ENCODE assay signal across 8 cellular contexts in genomic region chr15:42207674-42208579, GRCh38. TPM values are rescaled to one million over a fixed set of nuclear protein-coding genes. Genes with fewer than 3 reads are reported as not detected.
DNase-seq lines count a peak whose midpoint lies in the region; ATAC-seq and TF ChIP-seq lines count a peak whose summit lies in the region.

TSS of gene VPS39 (minus strand) at chr15:42208304. CDS start at chr15:42208153, 151 bp downstream.

- intact Hi-C loops in activated CD4-positive, alpha-beta T cell treated with anti-CD3 and anti-CD28 coated beads for 36 hours (cut with DNase I, micrococcal nuclease) = loop anchor here (1.0 to 5.0 kb wide), 9 partner anchors 15 to 714 kb away; partner anchors contain the start of genes GANC (in 2 of the 2), TMEM87A (in 2 of the 2), EHD4 (in 1 of the 2) and MAPKBP1 (in 1 of the 2)

- peak within 1 kb of the TSS; percentile 97 for H3K27ac Mint-ChIP-seq in activated CD4-positive, alpha-beta T cell treated with anti-CD3 and anti-CD28 coated beads for 36 hours

- no peaks in the 10 kb centered on the region for H3K27me3 ChIP-seq in kidney epithelial cell (ENCODE audit: control insufficient read depth, insufficient read depth, low read length)

- POLR2A ChIA-PET in activated CD4-positive, alpha-beta T cell treated with anti-CD3 and anti-CD28 coated beads for 36 hours (lab: Charles Lee) = interaction anchor here (0.7 to 1.4 kb wide), 5 partner anchors 21 to 235 kb away, joined by 3 to 4 read pairs (median 3); partner anchors contain the start of genes EHD4 and TMEM87A

- no peaks in the 10 kb centered on the region for H3K27me3 Mint-ChIP-seq in activated CD4-positive, alpha-beta T cell treated with anti-CD3 and anti-CD28 coated beads for 36 hours

- peaks cover 32% of the 10 kb centered on the region for H3K4me1 Mint-ChIP-seq in activated CD4-positive, alpha-beta T cell treated with anti-CD3 and anti-CD28 coated beads for 36 hours

- H3K4me3 ChIP-seq in choroid plexus epithelial cell (ENCODE audit: low read depth, low read length) = peak within 1 kb of the TSS; percentile 86
- H3K4me3 ChIP-seq in kidney epithelial cell (ENCODE audit: low read depth, low read length) = peak within 1 kb of the TSS; percentile 85

- H3K4me3 Mint-ChIP-seq in activated CD4-positive, alpha-beta T cell treated with anti-CD3 and anti-CD28 coated beads for 36 hours = peak within 1 kb of the TSS; percentile 99

- ATAC-seq in GM19043 (IDR thresholded peaks at IDR 0.05; ENCODE audit: low read depth, unreplicated experiment) = peak; percentile 90
- ATAC-seq in HG03354 (IDR thresholded peaks at IDR 0.05; ENCODE audit: poor library complexity, severe bottlenecking, unreplicated experiment) = peak; percentile 94
- ATAC-seq in activated CD4-positive, alpha-beta T cell treated with anti-CD3 and anti-CD28 coated beads for 36 hours = peak; percentile 98

- no peak for TF ChIP-seq CTCF in choroid plexus epithelial cell (conservative IDR thresholded peaks at IDR 0.05; ENCODE audit: low read depth, low read length)
- TF ChIP-seq CTCF in kidney epithelial cell (IDR thresholded peaks at IDR 0.05; ENCODE audit: insufficient read depth, low read length, poor library complexity, severe bottlenecking) = no peak

- CTCF ChIA-PET in activated CD4-positive, alpha-beta T cell treated with anti-CD3 and anti-CD28 coated beads for 36 hours (lab: Charles Lee) = interaction anchor here (1.2 to 1.6 kb wide), 3 partner anchors 14 to 235 kb away, joined by 3 to 5 read pairs (median 5); partner anchors contain the start of gene EHD4

- peaks cover 1% of the 10 kb centered on the region for H3K36me3 ChIP-seq in kidney epithelial cell (ENCODE audit: control insufficient read depth, insufficient read depth, low read length)

- H3K36me3 Mint-ChIP-seq in activated CD4-positive, alpha-beta T cell treated with anti-CD3 and anti-CD28 coated beads for 36 hours (ENCODE audit: low read depth) = peaks cover 30% of the 10 kb centered on the region

- no peaks in the 10 kb centered on the region for H3K9me3 Mint-ChIP-seq in activated CD4-positive, alpha-beta T cell treated with anti-CD3 and anti-CD28 coated beads for 36 hours (ENCODE audit: low read depth)

- peak; percentile 95 for DNase-seq in AG20443 (ENCODE audit: low spot score)
- peak; percentile 73 for DNase-seq in NCI-H510A (lab: John Stamatoyannopoulos, UW)
- peak; percentile 91 for DNase-seq in activated CD4-positive, alpha-beta T cell treated with anti-CD3 and anti-CD28 coated beads for 36 hours
- DNase-seq in choroid plexus epithelial cell (ENCODE audit: low read depth) = peak; percentile 90
- DNase-seq in kidney epithelial cell (ENCODE audit: low read depth) = peak; percentile 71
- peak; percentile 90 for DNase-seq in stimulated activated CD4-positive, alpha-beta T cell treated with anti-CD3 and anti-CD28 coated beads, Interleukin-15, amount 100 ng/mL, for 24 hours

RNA-seq across cellular contexts. Expression of gene VPS39, which starts in this region (rescaled TPM):
- total RNA-seq in activated CD4-positive, alpha-beta T cell treated with anti-CD3 and anti-CD28 coated beads for 36 hours = 10 to 100 TPM; 49.5 to 56.2 TPM
- 43.3 and 53.9 TPM in 2 replicates for total RNA-seq in kidney epithelial cell

Comparison
In these comparisons a context has a peak if more than half of its experiments do, and no peak if none do; other contexts are left out.
1. Peak in every context shown above with its lines: DNase-seq, ATAC-seq and H3K4me3 ChIP-seq.